ENCODE assay signal across 16 cellular contexts in the genomic region with DNA sequence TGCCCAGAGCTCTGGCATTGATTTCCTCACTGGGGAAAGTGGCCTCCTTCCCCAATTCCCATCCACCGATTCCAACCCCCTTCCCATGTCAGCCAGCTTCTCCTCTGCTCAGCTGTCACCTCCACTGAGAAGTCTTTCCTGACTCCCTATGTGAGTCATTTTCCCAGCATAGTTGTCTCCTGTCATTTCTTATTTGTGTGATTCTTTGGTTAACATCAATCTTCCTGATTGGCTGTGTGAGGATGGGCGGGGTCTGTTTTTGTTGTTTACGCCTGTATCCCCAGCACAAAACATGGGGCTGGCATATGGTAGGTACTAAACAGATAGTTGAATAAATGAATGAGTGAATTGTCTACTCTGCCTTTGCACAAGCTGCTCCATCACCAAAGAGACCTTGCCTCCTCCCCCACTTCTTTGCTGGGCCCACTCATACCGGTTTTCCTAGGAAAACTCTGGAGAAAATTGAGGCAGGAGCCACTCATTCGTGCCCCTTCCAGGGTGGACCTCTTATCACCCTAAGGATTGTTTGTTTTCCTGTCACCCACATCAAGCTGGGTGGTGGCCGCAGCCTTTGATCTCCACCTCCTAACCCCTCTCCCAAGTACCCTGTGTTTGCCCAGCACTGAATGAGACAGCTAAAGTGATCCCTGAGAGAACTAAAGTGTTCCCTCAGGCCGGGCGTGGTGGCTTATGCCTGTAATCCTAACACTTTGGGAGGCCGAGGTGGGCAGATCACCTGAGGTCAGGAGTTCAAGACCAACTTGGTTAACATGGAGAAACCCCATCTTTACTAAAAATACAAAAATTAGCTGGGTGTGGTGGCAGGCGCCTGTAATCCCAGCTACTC. TPM values are rescaled to one million over a fixed set of nuclear protein-coding genes. Genes with fewer than 3 reads are reported as not detected.
DNase-seq lines count a peak whose midpoint lies in the region; ATAC-seq, FAIRE-seq and TF ChIP-seq lines count a peak whose summit lies in the region.
"Had no signal": no experiment of that assay in that cellular context is flagged by ENCODE, and none has a peak within 500 bp of the region (broad histone marks: within the 10 kb centered on the region; RNA-seq: fewer than 3 reads in every experiment).

No MANE protein-coding gene starts in this region.

- no peak for ATAC-seq in stimulated activated effector memory CD8-positive, alpha-beta T cell treated with anti-CD3 and anti-CD28 coated beads, Interleukin-12 subunit alpha, Interleukin-12 subunit beta, amount 100 ng/mL, for 72 hours

- no peak for FAIRE-seq in kidney (lab: Jason Lieb, UNC)

- H3K9me2 ChIP-seq in SK-N-SH: no peaks in the 10 kb centered on the region

- H3K36me3 Mint-ChIP-seq in HFFc6 (ENCODE audit: low read depth): no peaks in the 10 kb centered on the region
- no peaks in the 10 kb centered on the region for H3K36me3 Mint-ChIP-seq in stimulated activated effector memory CD8-positive, alpha-beta T cell treated with anti-CD3 and anti-CD28 coated beads, Interleukin-12 subunit alpha, Interleukin-12 subunit beta, amount 100 ng/mL, for 72 hours
- H3K36me3 Mint-ChIP-seq: CD4-positive, CD25-positive, alpha-beta regulatory T cell had no signal

- CTCF ChIA-PET in SK-N-SH (lab: Yijun Ruan, JAX): interaction anchor here (1.1 to 1.3 kb wide), 2 partner anchors 13 to 115 kb away, joined by 4 read pairs; no protein-coding TSS in a partner anchor

- H3K4me1 ChIP-seq in SK-N-SH (ENCODE audit: control insufficient read depth in 1 of 2, insufficient read depth in 2 of 2, low read depth in 1 of 2, low read length in 1 of 2) (no peaks in the 10 kb centered on the region), kidney (ENCODE audit: control insufficient read depth in 1 of 2, insufficient read depth in 1 of 2, low read depth in 1 of 2, low read length in 2 of 2) (peaks cover 7 to 14% of the 10 kb centered on the region in 2 donors), tibial nerve (peaks cover 0 to 31% (median 15%) of the 10 kb centered on the region in 4 donors)

- H3K36me3 ChIP-seq in SK-N-SH (replicated peaks in 1 of 2; ENCODE audit: control insufficient read depth in 1 of 2, insufficient read depth in 2 of 2, low read length in 1 of 2) (no peaks in the 10 kb centered on the region), kidney (ENCODE audit: control insufficient read depth in 1 of 2, insufficient read depth in 2 of 2, low read length in 2 of 2) (no peaks in the 10 kb centered on the region), tibial nerve (no peaks in the 10 kb centered on the region)
- H3K36me3 ChIP-seq: ascending aorta had no signal

- TF ChIP-seq CTCF in HFFc6 (IDR thresholded peaks at IDR 0.05) (no peak), SK-N-SH (IDR thresholded peaks at IDR 0.05) (no peak), kidney (IDR thresholded peaks at IDR 0.05; ENCODE audit: borderline replicate concordance, extremely low read depth, insufficient read depth) (no peak), tibial nerve (IDR thresholded peaks at IDR 0.05) (no peak)

- TF ChIP-seq POLR2A in tibial nerve (IDR thresholded peaks at IDR 0.05): no peak

- no peak overlapping the region for H3K27ac Mint-ChIP-seq in HFFc6
- peak overlapping the region; percentile 63 for H3K27ac Mint-ChIP-seq in stimulated activated effector memory CD8-positive, alpha-beta T cell treated with anti-CD3 and anti-CD28 coated beads, Interleukin-12 subunit alpha, Interleukin-12 subunit beta, amount 100 ng/mL, for 72 hours
- H3K27ac Mint-ChIP-seq: stimulated activated naive CD8-positive, alpha-beta T cell treated with anti-CD3 and anti-CD28 coated beads, Interleukin-15, Interleukin-2, amounts not matched to agents 100 ng/mL and 50 ng/mL, for 24 hours had no signal

- intact Hi-C loops in kidney (cut with DNase I): no loop called here

- H3K4me1 Mint-ChIP-seq in HFFc6 (ENCODE audit: low read depth): peaks cover 37% of the 10 kb centered on the region
- peaks cover 39% of the 10 kb centered on the region for H3K4me1 Mint-ChIP-seq in stimulated activated effector memory CD8-positive, alpha-beta T cell treated with anti-CD3 and anti-CD28 coated beads, Interleukin-12 subunit alpha, Interleukin-12 subunit beta, amount 100 ng/mL, for 72 hours

- H3K9me3 Mint-ChIP-seq in HFFc6: no peaks in the 10 kb centered on the region
- H3K9me3 Mint-ChIP-seq in stimulated activated effector memory CD8-positive, alpha-beta T cell treated with anti-CD3 and anti-CD28 coated beads, Interleukin-12 subunit alpha, Interleukin-12 subunit beta, amount 100 ng/mL, for 72 hours: no peaks in the 10 kb centered on the region
- H3K9me3 Mint-ChIP-seq: stimulated activated naive CD8-positive, alpha-beta T cell treated with anti-CD3 and anti-CD28 coated beads, Interleukin-15, Interleukin-2, amounts not matched to agents 100 ng/mL and 50 ng/mL, for 24 hours had no signal

- H3K27ac ChIP-seq in SK-N-SH (ENCODE audit: low read depth in 2 of 2, low read length in 1 of 2): no peak overlapping the region
- peak overlapping the region; percentile 69 to 96 for H3K27ac ChIP-seq in kidney (ENCODE audit: low read depth in 2 of 2, low read length in 2 of 2)
- no peak overlapping the region for H3K27ac ChIP-seq in tibial nerve
- H3K27ac ChIP-seq: ascending aorta had no signal

- no peak for TF ChIP-seq RAD21 in SK-N-SH (IDR thresholded peaks at IDR 0.05; ENCODE audit: low read length)

- TF ChIP-seq EP300 in SK-N-SH (IDR thresholded peaks at IDR 0.05; ENCODE audit: borderline replicate concordance in 1 of 2, low read depth in 1 of 2, low read length in 1 of 2): no peak
- TF ChIP-seq EP300 in tibial nerve (IDR thresholded peaks at IDR 0.05): no peak

- H2AFZ ChIP-seq in SK-N-SH (ENCODE audit: low read depth): no peak overlapping the region

- H4K20me1 ChIP-seq in SK-N-SH (ENCODE audit: insufficient read depth): no peaks in the 10 kb centered on the region

- POLR2A ChIA-PET in SK-N-SH (lab: Yijun Ruan, JAX): no interaction called here

- H3K9ac ChIP-seq in SK-N-SH: no peak overlapping the region
- peak overlapping the region in 1 of 2 donors; percentile 40 for H3K9ac ChIP-seq in kidney (ENCODE audit: low read length in 2 of 2)

- WGBS in SK-N-SH (ENCODE audit: low lambda C conversion rate): 70% methylated on average over 10 of the region's 10 CpGs
- WGBS in tibial nerve, 2 donors: 75 to 79% methylated on average over 10 of the region's 10 CpGs

- DNase-seq in HFFc6: peak; percentile 17
- no peak for DNase-seq in SK-N-SH
- no peak for DNase-seq in kidney
- no peak for DNase-seq in stimulated activated effector memory CD8-positive, alpha-beta T cell treated with anti-CD3 and anti-CD28 coated beads, Interleukin-12 subunit alpha, Interleukin-12 subunit beta, amount 100 ng/mL, for 72 hours (ENCODE audit: low spot score in 2 of 2)
- no peak for DNase-seq in putamen (ENCODE audit: low spot score)
- no peak for DNase-seq in tibial nerve (ENCODE audit: low spot score in 2 of 2)
- no peak for DNase-seq in DMS114 treated with DMSO at 0.1 percent for 48 hours (lab: John Stamatoyannopoulos, UW; ENCODE audit: unreplicated experiment)
- DNase-seq: activated CD4-positive, alpha-beta T cell treated with anti-CD3 and anti-CD28 coated beads, Interleukin-2, amount 50 U/mL, for 48 hours; activated effector memory CD4-positive, alpha-beta T cell treated with Interleukin-2 at 50 U/mL for 16 hours; CD4-positive, CD25-positive, alpha-beta regulatory T cell; dorsolateral prefrontal cortex; foreskin fibroblast; KG1; NCI-H2081 had no signal

- no peaks in the 10 kb centered on the region for H3K79me2 ChIP-seq in SK-N-SH (ENCODE audit: insufficient read depth)

- H3K4me2 ChIP-seq in SK-N-SH: no peak overlapping the region

- H3K4me3 Mint-ChIP-seq in HFFc6: no peak overlapping the region
- H3K4me3 Mint-ChIP-seq in stimulated activated effector memory CD8-positive, alpha-beta T cell treated with anti-CD3 and anti-CD28 coated beads, Interleukin-12 subunit alpha, Interleukin-12 subunit beta, amount 100 ng/mL, for 72 hours: no peak overlapping the region
- H3K4me3 Mint-ChIP-seq: stimulated activated naive CD8-positive, alpha-beta T cell treated with anti-CD3 and anti-CD28 coated beads, Interleukin-15, Interleukin-2, amounts not matched to agents 100 ng/mL and 50 ng/mL, for 24 hours had no signal

- H3K4me3 ChIP-seq in SK-N-SH (ENCODE audit: low read depth in 2 of 2, low read length in 1 of 2): no peak overlapping the region
- H3K4me3 ChIP-seq in kidney (ENCODE audit: low read length in 2 of 2): peak overlapping the region in 1 of 2 donors; percentile 17
- no peak overlapping the region for H3K4me3 ChIP-seq in tibial nerve
- H3K4me3 ChIP-seq: ascending aorta had no signal

- H3K27me3 ChIP-seq in SK-N-SH (ENCODE audit: insufficient read depth) (no peaks in the 10 kb centered on the region), tibial nerve (peaks cover 0 to 51% of the 10 kb centered on the region in 2 donors)

- peaks cover 7% of the 10 kb centered on the region for H3K27me3 Mint-ChIP-seq in HFFc6 (ENCODE audit: insufficient read depth)
- H3K27me3 Mint-ChIP-seq: stimulated activated naive CD8-positive, alpha-beta T cell treated with anti-CD3 and anti-CD28 coated beads, Interleukin-15, Interleukin-2, amounts not matched to agents 100 ng/mL and 50 ng/mL, for 24 hours had no signal

- H3K9me3 ChIP-seq in SK-N-SH: no peaks in the 10 kb centered on the region
- H3K9me3 ChIP-seq in kidney (ENCODE audit: control insufficient read depth in 1 of 2, low read length in 2 of 2): no peaks in the 10 kb centered on the region
- no peaks in the 10 kb centered on the region for H3K9me3 ChIP-seq in tibial nerve
- H3K9me3 ChIP-seq: ascending aorta had no signal

- H3F3A ChIP-seq in SK-N-SH (replicated peaks; ENCODE audit: insufficient read depth): no peaks in the 10 kb centered on the region

RNA-seq across cellular contexts. Expression of a gene that starts 1.2 kb away (rescaled TPM):
- total RNA-seq in HFFc6 (2021; fragmentation: NEBNext Ultra II Directional; extraction: Animal tissue kit (Norgen Biotek cat#: 25700)): not detected
- polyA plus RNA-seq in SK-N-SH (2012; rRNA removed) (not detected in 2 replicates), kidney (ENCODE audit: insufficient read depth, low read depth, low replicate concordance) (20.9 TPM)
- 0.01 TPM in 1 of 2 replicates, not detected in the other for polyA plus RNA-seq in SK-N-SH (2012; cell fraction: cytosol; rRNA removed)
- 0.05 TPM in 2 replicates for polyA plus RNA-seq in SK-N-SH (2012; cell fraction: nucleus; rRNA removed)
- total RNA-seq in kidney (72.5 TPM), tibial nerve (under 1 TPM in 3 of 4 donors, not detected in 1; 0.21 to 0.39 (median 0.30) TPM)
- total RNA-seq: CD4-positive, CD25-positive, alpha-beta regulatory T cell had no signal
- polyA plus RNA-seq: CD4-positive, CD25-positive, alpha-beta regulatory T cell had no signal

RNA-seq across cellular contexts. Expression of a gene that starts 6.2 kb away (rescaled TPM):
- 10 to 100 TPM; 56.9 to 70.3 (median 66.0) TPM for total RNA-seq in HFFc6 (2021; fragmentation: NEBNext Ultra II Directional; extraction: Animal tissue kit (Norgen Biotek cat#: 25700))
- polyA plus RNA-seq in SK-N-SH (2012; rRNA removed): 100 and 105 TPM in 2 replicates
- 84.1 and 96.5 TPM in 2 replicates for polyA plus RNA-seq in SK-N-SH (2012; cell fraction: cytosol; rRNA removed)
- 37.0 and 62.4 TPM in 2 replicates for polyA plus RNA-seq in SK-N-SH (2012; cell fraction: nucleus; rRNA removed)
- 51.6 TPM for total RNA-seq in kidney
- 186 TPM for polyA plus RNA-seq in kidney (ENCODE audit: insufficient read depth, low read depth, low replicate concordance)
- total RNA-seq in tibial nerve: 10 to 100 TPM; 29.8 to 65.3 (median 43.5) TPM

RNA-seq across cellular contexts. Expression of a gene that starts 36.7 kb away (rescaled TPM):
- total RNA-seq in HFFc6 (2021; fragmentation: NEBNext Ultra II Directional; extraction: Animal tissue kit (Norgen Biotek cat#: 25700)): 10 to 100 TPM; 51.9 to 67.2 (median 61.0) TPM
- polyA plus RNA-seq in SK-N-SH (2012; rRNA removed): 1.9 and 2.6 TPM in 2 replicates
- 1.0 and 1.2 TPM in 2 replicates for polyA plus RNA-seq in SK-N-SH (2012; cell fraction: cytosol; rRNA removed)
- 5.7 and 9.7 TPM in 2 replicates for polyA plus RNA-seq in SK-N-SH (2012; cell fraction: nucleus; rRNA removed)
- 186 TPM for total RNA-seq in kidney
- polyA plus RNA-seq in kidney (ENCODE audit: insufficient read depth, low read depth, low replicate concordance): 76.5 TPM
- 100 to 1,000 TPM; 101 to 131 (median 114) TPM for total RNA-seq in tibial nerve

RNA-seq across cellular contexts. Expression of a gene that starts 48.7 kb away (rescaled TPM):
- 10 to 100 TPM in 5 of 6 experiments, 1 to 10 TPM in 1; 9.9 to 15.5 (median 12.7) TPM for total RNA-seq in HFFc6 (2021; fragmentation: NEBNext Ultra II Directional; extraction: Animal tissue kit (Norgen Biotek cat#: 25700))
- polyA plus RNA-seq in SK-N-SH (2012; rRNA removed) (20.9 and 25.8 TPM in 2 replicates), kidney (ENCODE audit: insufficient read depth, low read depth, low replicate concordance) (33.8 TPM)
- 8.3 and 12.5 TPM in 2 replicates for polyA plus RNA-seq in SK-N-SH (2012; cell fraction: cytosol; rRNA removed)
- 83.8 and 86.4 TPM in 2 replicates for polyA plus RNA-seq in SK-N-SH (2012; cell fraction: nucleus; rRNA removed)
- total RNA-seq in kidney (48.5 TPM), tibial nerve (10 to 100 TPM; 10.9 to 16.5 (median 15.1) TPM)

Comparison
In these comparisons a context has a peak if more than half of its experiments do, and no peak if none do; other contexts are left out.
1. H3K27ac ChIP-seq: peak in kidney (2 of 2); none in SK-N-SH (0 of 2) and tibial nerve (0 of 4).
2. RNA of a gene that starts 1.2 kb away (total RNA-seq): 72.5 TPM in kidney (single experiment); 0.21 to 0.39 TPM in tibial nerve and not detected in HFFc6; every median in the first group is over 10 times any median in the second.